10 cellular contexts compared by ENCODE assay signal in genomic region chr2:165778653-165779451, GRCh38. TPM values are rescaled to one million over a fixed set of nuclear protein-coding genes. Genes with fewer than 3 reads are reported as not detected.
DNase-seq lines count a peak whose midpoint lies in the region; ATAC-seq and TF ChIP-seq lines count a peak whose summit lies in the region.
"Had no signal": no experiment of that assay in that cellular context is flagged by ENCODE, and none has a peak within 500 bp of the region (broad histone marks: within the 10 kb centered on the region; RNA-seq: fewer than 3 reads in every experiment).

No MANE protein-coding gene starts in this region.

- H3K4me2 ChIP-seq in mammary epithelial cell (ENCODE audit: insufficient read depth, low read depth, low read length), result no peak overlapping the region

- TF ChIP-seq CTCF in mammary epithelial cell (conservative IDR thresholded peaks at IDR 0.05 in 1 of 2, IDR thresholded peaks at IDR 0.05 in 1 of 2; ENCODE audit: extremely low read depth in 1 of 2, insufficient read depth in 1 of 2, low read depth in 1 of 2, low read length in 2 of 2) (peak; percentile 23 to 27), neutrophil (IDR thresholded peaks at IDR 0.05) (peak; percentile 26)

- peaks cover 4% of the 10 kb centered on the region for H3K4me1 ChIP-seq in mammary epithelial cell (ENCODE audit: insufficient read depth, low read length)
- H3K4me1 ChIP-seq in neutrophil (ENCODE audit: control insufficient read depth in 1 of 2, insufficient read depth in 1 of 2, low read depth in 1 of 2, low read length in 1 of 2), result no peaks in the 10 kb centered on the region
- no peaks in the 10 kb centered on the region for H3K4me1 ChIP-seq in aorta (ENCODE audit: control insufficient read depth in 1 of 2, insufficient read depth in 2 of 2, low read length in 2 of 2)

- no peaks in the 10 kb centered on the region for H4K20me1 ChIP-seq in mammary epithelial cell (ENCODE audit: insufficient read depth, low read length)

- H3K9me3 ChIP-seq in mammary epithelial cell (replicated peaks; ENCODE audit: insufficient read depth, low read length) (no peaks in the 10 kb centered on the region), neutrophil (no peaks in the 10 kb centered on the region), aorta (ENCODE audit: control insufficient read depth, low read length) (peaks cover 7% of the 10 kb centered on the region)

- H3K27me3 ChIP-seq in mammary epithelial cell (ENCODE audit: insufficient read depth, low read length) (no peaks in the 10 kb centered on the region), neutrophil (no peaks in the 10 kb centered on the region), aorta (ENCODE audit: control insufficient read depth in 1 of 2, insufficient read depth in 2 of 2, low read length in 1 of 2) (no peaks in the 10 kb centered on the region)
- H3K27me3 ChIP-seq: BLaER1 treated with 17β-estradiol and CSF1 and Interleukin-3, amounts not matched to agents 10 nM and 100 nM had no signal

- H3K79me2 ChIP-seq in mammary epithelial cell (ENCODE audit: insufficient read depth, low read length), result peaks cover 100% of the 10 kb centered on the region

- ATAC-seq in aorta (ENCODE audit: low FRiP score) (no peak), HG02970 (IDR thresholded peaks at IDR 0.05; ENCODE audit: low FRiP score, unreplicated experiment) (no peak), GM18858 (IDR thresholded peaks at IDR 0.05; ENCODE audit: unreplicated experiment) (no peak)

- H3K27ac ChIP-seq in mammary epithelial cell (ENCODE audit: insufficient read depth, low read depth, low read length) (no peak overlapping the region), neutrophil (peak overlapping the region; percentile 53), aorta (ENCODE audit: low read depth in 1 of 2, low read length in 2 of 2) (no peak overlapping the region)
- H3K27ac ChIP-seq: BLaER1 treated with 17β-estradiol and CSF1 and Interleukin-3, amounts not matched to agents 10 nM and 100 nM had no signal

- H3K36me3 ChIP-seq in mammary epithelial cell (ENCODE audit: insufficient read depth, low read length) (peaks cover 4% of the 10 kb centered on the region), neutrophil (no peaks in the 10 kb centered on the region), aorta (ENCODE audit: control insufficient read depth in 1 of 2, insufficient read depth in 2 of 2, low read length in 1 of 2) (no peaks in the 10 kb centered on the region)

- H3K9ac ChIP-seq in mammary epithelial cell (ENCODE audit: insufficient read depth, low read length), result no peak overlapping the region
- H3K9ac ChIP-seq: BLaER1 treated with 17β-estradiol and CSF1 and Interleukin-3, amounts not matched to agents 10 nM and 100 nM had no signal

- DNase-seq in NCI-H2227 (lab: John Stamatoyannopoulos, UW; ENCODE audit: unreplicated experiment), result peak; percentile 20
- no peak for DNase-seq in NCI-H2227 treated with DMSO at 0.1 percent for 48 hours (lab: John Stamatoyannopoulos, UW)
- DNase-seq in HT1080 (ENCODE audit: low read depth), result peak; percentile 47
- DNase-seq in mammary epithelial cell, result no peak
- DNase-seq in aorta, result no peak
- DNase-seq: HCEC 1CT had no signal

- H2AFZ ChIP-seq in mammary epithelial cell (ENCODE audit: low read depth, low read length), result no peak overlapping the region

- BruUV-seq in mammary epithelial cell (replicated peaks; lab: Mats Ljungman, UMichigan), result no TSS peak

- in situ Hi-C loops in mammary epithelial cell (cut with MboI; ENCODE audit: low sequenced_read_pairs in 2 of 2), result no loop called here

- H3K4me3 ChIP-seq in mammary epithelial cell (replicated peaks in 1 of 3; ENCODE audit: insufficient read depth in 1 of 3, low read depth in 2 of 3, low read length in 3 of 3) (no peak overlapping the region), neutrophil (ENCODE audit: low read depth in 1 of 2, low read length in 1 of 2) (no peak overlapping the region), aorta (ENCODE audit: low read length in 2 of 2) (no peak overlapping the region)
- H3K4me3 ChIP-seq: BLaER1 treated with 17β-estradiol and CSF1 and Interleukin-3, amounts not matched to agents 10 nM and 100 nM had no signal

- 96% methylated on average over 4 of the region's 4 CpGs for WGBS in mammary epithelial cell (ENCODE audit: low coverage, missing lambda C conversion rate)
- WGBS in aorta, 2 donors, result 93 to 94% methylated on average over 4 of the region's 4 CpGs

- CTCF ChIA-PET in mammary epithelial cell (lab: Charles Lee; ENCODE audit: low non-redundant PET), result interaction anchor here (0.5 kb wide), 1 partner anchor 95 kb away, joined by 3 read pairs; no protein-coding TSS in a partner anchor

- intact Hi-C loops in mammary epithelial cell (cut with micrococcal nuclease), result no loop called here
- intact Hi-C loops in aorta (cut with DNase I), result no loop called here

- dilution Hi-C loops in mammary epithelial cell (cut with HindIII; ENCODE audit: low sequenced_read_pairs), result no loop called here

RNA-seq across cellular contexts. Expression of gene GALNT3, which starts 15.2 kb away (rescaled TPM):
- total RNA-seq in HT1080 (2014; rRNA removed; shearing (Covaris generic)), result 0.50 TPM in 1 of 2 replicates, not detected in the other
- polyA plus RNA-seq in HT1080 (2015; cell fraction: cytosol; rRNA removed), result not detected in 2 replicates
- not detected in 2 replicates for polyA plus RNA-seq in HT1080 (2015; cell fraction: nucleus; rRNA removed)
- total RNA-seq in mammary epithelial cell, result 10 to 100 TPM; 68.1 to 70.2 TPM
- 29.0 TPM for polyA plus RNA-seq in mammary epithelial cell
- 99.7 TPM for polyA minus RNA-seq in mammary epithelial cell
- 1 to 10 TPM; 2.0 to 2.4 TPM for total RNA-seq in aorta
- 1 to 10 TPM in 1 of 2 donors, under 1 TPM in 1; 0.23 to 3.4 TPM for polyA plus RNA-seq in aorta

Comparison
In these comparisons a context has a peak if more than half of its experiments do, and no peak if none do; other contexts are left out.
1. DNase-seq: peak in NCI-H2227 (single experiment) and HT1080 (single experiment); none in NCI-H2227 treated with DMSO at 0.1 percent for 48 hours (single experiment), mammary epithelial cell (single experiment) and aorta (0 of 2).
2. RNA of gene GALNT3, which starts 15.2 kb away (total RNA-seq): 68.1 to 70.2 TPM in mammary epithelial cell; 2.0 to 2.4 TPM in aorta and 0.50 TPM in HT1080; every median in the first group is over 10 times any median in the second.